In genomic region chr5:108521011-108521700, GRCh38 we compare ENCODE assay signal across 9 cellular contexts.
DNase-seq lines count a peak whose midpoint lies in the region; ATAC-seq and TF ChIP-seq lines count a peak whose summit lies in the region.
"Had no signal": no experiment of that assay in that cellular context is flagged by ENCODE, and none has a peak within 500 bp of the region (broad histone marks: within the 10 kb centered on the region; RNA-seq: fewer than 3 reads in every experiment).

No MANE protein-coding gene starts in this region.

- no peak overlapping the region for H3K4me3 ChIP-seq in hepatocyte
- H3K4me3 ChIP-seq in testis: no peak overlapping the region
- H3K4me3 ChIP-seq in lower leg skin (ENCODE audit: low read depth, poor library complexity, severe bottlenecking): no peak overlapping the region

- H3K27ac ChIP-seq in hepatocyte (no peak overlapping the region), testis (no peak overlapping the region)

- no peaks in the 10 kb centered on the region for H3K79me2 ChIP-seq in hepatocyte

- H4K20me1 ChIP-seq in hepatocyte (ENCODE audit: insufficient read depth, poor library complexity, severe bottlenecking): no peaks in the 10 kb centered on the region

- intact Hi-C loops in testis (cut with DNase I; ENCODE audit: low total_unique reads) (no loop called here), lower leg skin (cut with DNase I; ENCODE audit: low total_unique reads) (no loop called here)

- H3K27me3 ChIP-seq in hepatocyte (no peaks in the 10 kb centered on the region), testis (no peaks in the 10 kb centered on the region)

- H3K4me1 ChIP-seq in hepatocyte (ENCODE audit: insufficient read depth) (peaks cover 21% of the 10 kb centered on the region), testis (no peaks in the 10 kb centered on the region)

- H3K9me2 ChIP-seq in hepatocyte (replicated peaks; ENCODE audit: insufficient read depth): no peaks in the 10 kb centered on the region

- TF ChIP-seq CTCF in hepatocyte (IDR thresholded peaks at IDR 0.05; ENCODE audit: poor library complexity) (no peak), testis (IDR thresholded peaks at IDR 0.05) (no peak), lower leg skin (IDR thresholded peaks at IDR 0.05) (no peak)

- H3K4me2 ChIP-seq in hepatocyte: peak overlapping the region; percentile 36

- TF ChIP-seq POLR2A in testis (IDR thresholded peaks at IDR 0.05): no peak
- TF ChIP-seq POLR2A in lower leg skin (IDR thresholded peaks at IDR 0.05): no peak

- ATAC-seq in GM18519 (IDR thresholded peaks at IDR 0.05; ENCODE audit: low FRiP score, unreplicated experiment) (peak; percentile 85), GM21717 (IDR thresholded peaks at IDR 0.05; ENCODE audit: unreplicated experiment) (peak; percentile 93), HG03280 (IDR thresholded peaks at IDR 0.05; ENCODE audit: unreplicated experiment) (peak; percentile 89)

- H3K9me3 ChIP-seq in hepatocyte (ENCODE audit: low read depth): no peaks in the 10 kb centered on the region
- H3K9me3 ChIP-seq in testis: no peaks in the 10 kb centered on the region

- WGBS in hepatocyte (ENCODE audit: low lambda C conversion rate, missing lambda C conversion rate): 29% methylated on average over 7 of the region's 7 CpGs
- 34 to 56% methylated on average over 7 of the region's 7 CpGs for WGBS in testis, 2 donors
- whole genome bisulfite sequencing in lower leg skin, 2 donors: 33 to 45% methylated on average over 7 of the region's 7 CpGs

- DNase-seq in hepatocyte (ENCODE audit: low spot score) (no peak), testis (no peak), lower leg skin (ENCODE audit: low spot score in 2 of 2) (no peak)
- no peak for DNase-seq in activated CD4-positive, alpha-beta T cell treated with anti-CD3 and anti-CD28 coated beads for 4 hours
- DNase-seq in stimulated activated CD4-positive, alpha-beta T cell treated with anti-CD3 and anti-CD28 coated beads, Interleukin-4, amount 100 ng/mL, for 24 hours: no peak
- DNase-seq: posterior cingulate gyrus had no signal

- no peak overlapping the region for H2AFZ ChIP-seq in hepatocyte

- no peaks in the 10 kb centered on the region for H3K36me3 ChIP-seq in hepatocyte (replicated peaks; ENCODE audit: insufficient read depth, low read depth)
- H3K36me3 ChIP-seq in testis (ENCODE audit: low read depth, missing control alignments): no peaks in the 10 kb centered on the region
